ENCODE assay signal across 10 cellular contexts in the genomic region with DNA sequence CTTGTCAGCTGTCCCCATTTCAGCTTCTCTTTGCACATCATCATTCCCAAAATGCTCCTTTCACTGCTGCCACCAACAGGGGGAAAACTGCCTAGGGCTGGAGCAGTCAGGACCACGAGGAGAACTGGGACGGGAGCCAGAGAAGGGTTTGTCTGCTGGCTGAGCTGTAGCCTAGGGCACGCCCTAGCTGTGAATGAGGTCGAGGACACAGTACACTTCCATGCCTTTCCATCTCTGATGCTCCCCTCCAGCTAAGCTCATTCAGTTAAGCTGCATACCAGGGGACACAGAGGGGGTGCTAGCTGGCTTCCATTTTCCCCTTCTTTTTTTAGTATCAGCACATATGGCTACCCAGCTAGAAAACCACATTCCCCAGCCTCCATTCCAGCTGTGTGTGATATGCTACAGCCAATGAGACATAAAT.
DNase-seq lines count a peak whose midpoint lies in the region; ATAC-seq, FAIRE-seq and TF ChIP-seq lines count a peak whose summit lies in the region.
"Had no signal": no experiment of that assay in that cellular context is flagged by ENCODE, and none has a peak within 500 bp of the region (broad histone marks: within the 10 kb centered on the region; RNA-seq: fewer than 3 reads in every experiment).

No MANE protein-coding gene starts in this region.

- intact Hi-C loops in mucosa of descending colon (cut with DNase I, micrococcal nuclease), result no loop called here

- H4K20me1 ChIP-seq in H1 (replicated peaks in 1 of 2; ENCODE audit: control insufficient read depth in 1 of 2, insufficient read depth in 2 of 2, low read length in 2 of 2) (no peaks in the 10 kb centered on the region), smooth muscle cell (ENCODE audit: low read depth) (no peaks in the 10 kb centered on the region)

- H3K27ac ChIP-seq in H1 (ENCODE audit: low read depth, low read length) (no peak overlapping the region), smooth muscle cell (ENCODE audit: low read depth) (no peak overlapping the region)
- H3K27ac ChIP-seq: gastrocnemius medialis, suprapubic skin had no signal

- H3K27me3 ChIP-seq in H1 (replicated peaks in 1 of 4; ENCODE audit: control insufficient read depth in 3 of 4, extremely low read depth in 1 of 4, insufficient read depth in 3 of 4, low read length in 3 of 4) (no peaks in the 10 kb centered on the region), smooth muscle cell (ENCODE audit: low read depth) (no peaks in the 10 kb centered on the region)
- H3K27me3 ChIP-seq: gastrocnemius medialis, suprapubic skin had no signal

- no peaks in the 10 kb centered on the region for H3K36me3 ChIP-seq in H1 (ENCODE audit: control insufficient read depth in 2 of 4, insufficient read depth in 4 of 4, low read length in 3 of 4)
- H3K36me3 ChIP-seq in mucosa of descending colon (ENCODE audit: low read depth), result no peaks in the 10 kb centered on the region
- no peaks in the 10 kb centered on the region for H3K36me3 ChIP-seq in smooth muscle cell (ENCODE audit: low read depth)
- H3K36me3 ChIP-seq: gastrocnemius medialis, suprapubic skin had no signal

- H3K4ac ChIP-seq in H1 (replicated peaks; ENCODE audit: insufficient read length, low read depth, low read length), result peak overlapping the region; percentile 67

- no peaks in the 10 kb centered on the region for H3K79me1 ChIP-seq in H1 (ENCODE audit: low read depth, low read length)

- H4K91ac ChIP-seq in H1 (replicated peaks; ENCODE audit: insufficient read length, low read length), result no peak overlapping the region

- H2BK20ac ChIP-seq in H1 (ENCODE audit: low read length), result no peak overlapping the region

- H2BK12ac ChIP-seq in H1 (ENCODE audit: low read depth, low read length), result no peak overlapping the region

- no peaks in the 10 kb centered on the region for H3K23me2 ChIP-seq in H1 (ENCODE audit: low read depth, low read length)

- H3K4me3 ChIP-seq in H1 (ENCODE audit: extremely low read depth in 1 of 4, insufficient read depth in 2 of 4, low read depth in 3 of 4, low read length in 4 of 4), result no peak overlapping the region
- no peak overlapping the region for H3K4me3 ChIP-seq in mucosa of descending colon
- no peak overlapping the region for H3K4me3 ChIP-seq in smooth muscle cell
- H3K4me3 ChIP-seq: gastrocnemius medialis, suprapubic skin had no signal

- H2AK5ac ChIP-seq in H1 (ENCODE audit: low read depth, low read length), result 0 out of 2 replicates have a peak overlapping the region, but pooled peaks have one; percentile 40

- H3K23ac ChIP-seq in H1 (ENCODE audit: insufficient read length), result no peak overlapping the region

- H3K4me1 ChIP-seq in H1 (replicated peaks in 1 of 4; ENCODE audit: control insufficient read depth in 3 of 4, insufficient read depth in 4 of 4, low read length in 3 of 4) (no peaks in the 10 kb centered on the region; a peak in 1 of 7 replicates), mucosa of descending colon (ENCODE audit: low read depth) (no peaks in the 10 kb centered on the region), smooth muscle cell (ENCODE audit: low read depth) (no peaks in the 10 kb centered on the region)
- H3K4me1 ChIP-seq: gastrocnemius medialis had no signal

- no peaks in the 10 kb centered on the region for H3F3A ChIP-seq in smooth muscle cell (ENCODE audit: low read depth)

- TF ChIP-seq POLR2A in H1 (IDR thresholded peaks at IDR 0.05; ENCODE audit: control extremely low read depth in 1 of 2, low read depth in 2 of 2, low read length in 2 of 2), result no peak

- 82% methylated on average over 4 of the region's 4 CpGs; no CpG with 5 or more reads in 1 of the 2 experiments for WGBS in H1 (ENCODE audit: extremely low coverage in 1 of 2, insufficient coverage in 1 of 2, insufficient read length in 1 of 2, insufficient replicate concordance in 2 of 2, low coverage in 1 of 2, low lambda C conversion rate in 2 of 2, missing lambda C conversion rate in 1 of 2), 2 experiments
- 48% methylated on average over 4 of the region's 4 CpGs for WGBS in smooth muscle cell (ENCODE audit: low lambda C conversion rate)

- no peak overlapping the region for H3K56ac ChIP-seq in H1 (replicated peaks; ENCODE audit: insufficient read length, low read depth, low read length)

- TF ChIP-seq EP300 in H1 (IDR thresholded peaks at IDR 0.05; ENCODE audit: borderline replicate concordance in 1 of 2, low read depth in 2 of 2, low read length in 2 of 2), result no peak

- H2BK120ac ChIP-seq in H1 (replicated peaks; ENCODE audit: low read depth, low read length), result peak overlapping the region; percentile 53

- no peak overlapping the region for H3K18ac ChIP-seq in H1 (ENCODE audit: extremely low read depth, low read length)

- no peak overlapping the region for H2AFZ ChIP-seq in H1 (ENCODE audit: low read length)
- H2AFZ ChIP-seq in smooth muscle cell (ENCODE audit: low read depth), result no peak overlapping the region

- peak in 1 of 2 experiments; percentile 26; a peak in 1 of 4 replicates for TF ChIP-seq RAD21 in H1 (IDR thresholded peaks at IDR 0.05 in 1 of 2, conservative IDR thresholded peaks at IDR 0.05 in 1 of 2; ENCODE audit: low read depth in 2 of 2, low read length in 2 of 2)

- no peak overlapping the region for H4K8ac ChIP-seq in H1 (ENCODE audit: extremely low read depth, insufficient read depth, low read length)

- H3K9ac ChIP-seq in H1 (replicated peaks in 1 of 4; ENCODE audit: extremely low read depth in 1 of 4, low read depth in 3 of 4, low read length in 3 of 4), result no peak overlapping the region
- no peak overlapping the region for H3K9ac ChIP-seq in smooth muscle cell (ENCODE audit: low read depth)

- H3K79me2 ChIP-seq in H1 (ENCODE audit: control insufficient read depth in 1 of 2, insufficient read depth in 2 of 2, low read length in 2 of 2) (no peaks in the 10 kb centered on the region), smooth muscle cell (ENCODE audit: low read depth) (no peaks in the 10 kb centered on the region)

- H2BK15ac ChIP-seq in H1 (ENCODE audit: low read length), result no peak overlapping the region

- no peak overlapping the region for H4K5ac ChIP-seq in H1 (ENCODE audit: insufficient read length, low read depth, low read length)

- FAIRE-seq in D721Med (lab: Jason Lieb, UNC) (no peak), H1 (lab: Jason Lieb, UNC) (no peak)

- ATAC-seq in mucosa of descending colon, result peak; percentile 90
- no peak for ATAC-seq in HG02798 (IDR thresholded peaks at IDR 0.05; ENCODE audit: poor library complexity, unreplicated experiment)

- H2BK5ac ChIP-seq in H1 (ENCODE audit: low read depth, low read length), result 0 out of 2 replicates have a peak overlapping the region, but pooled peaks have one; percentile 52

- H3K4me2 ChIP-seq in H1 (ENCODE audit: insufficient read depth in 1 of 2, low read depth in 2 of 2, low read length in 2 of 2) (no peak overlapping the region), smooth muscle cell (no peak overlapping the region)

- H3K14ac ChIP-seq in H1 (ENCODE audit: insufficient read length), result no peak overlapping the region

- CTCF ChIA-PET in H1 (lab: Charles Lee; ENCODE audit: partially characterized antibody), result interaction anchor here (0.7 to 2.4 kb wide), 17 partner anchors 9 to 211 kb away, joined by 3 to 14 read pairs (median 4); partner anchors contain the start of gene STK10

- H3K9me3 ChIP-seq in H1 (ENCODE audit: insufficient read depth in 2 of 2, low read depth in 1 of 2, low read length in 1 of 2), result no peaks in the 10 kb centered on the region
- H3K9me3 ChIP-seq in mucosa of descending colon, result no peaks in the 10 kb centered on the region
- no peaks in the 10 kb centered on the region for H3K9me3 ChIP-seq in smooth muscle cell (replicated peaks; ENCODE audit: low read depth)
- H3K9me3 ChIP-seq: gastrocnemius medialis, suprapubic skin had no signal

- POLR2A ChIA-PET in H1 (lab: Charles Lee; ENCODE audit: partially characterized antibody), result interaction anchor here (0.8 kb wide), 1 partner anchor 10 kb away, joined by 3 read pairs; no protein-coding TSS in a partner anchor

- TF ChIP-seq CTCF in D721Med (IDR thresholded peaks at IDR 0.05; ENCODE audit: insufficient read depth, missing control alignments) (peak; percentile 16), H1 (IDR thresholded peaks at IDR 0.05; ENCODE audit: control extremely low read depth in 1 of 3, insufficient read depth in 1 of 3, low read depth in 1 of 3, low read length in 3 of 3) (peak; percentile 17 to 45 (median 22)), mucosa of descending colon (IDR thresholded peaks at IDR 0.05) (no peak), GM20000 (IDR thresholded peaks at IDR 0.05; ENCODE audit: extremely low read depth, missing control alignments) (no peak), smooth muscle cell (IDR thresholded peaks at IDR 0.05; ENCODE audit: borderline replicate concordance, insufficient read depth, poor library complexity, severe bottlenecking) (no peak)

- no peak for DNase-seq in D721Med (ENCODE audit: insufficient read length, low spot score)
- peak; percentile 86 for DNase-seq in NCI-H69 (lab: John Stamatoyannopoulos, UW)
- DNase-seq in H1 (ENCODE audit: low read depth in 1 of 2, low spot score in 2 of 2), result no peak
- DNase-seq in mucosa of descending colon, result peak in 2 of 3 donors; percentile 56 to 78
- no peak for DNase-seq in GM20000 (ENCODE audit: low spot score)
- no peak for DNase-seq in NCI-H526 treated with DMSO at 0.1 percent for 48 hours (lab: John Stamatoyannopoulos, UW)
- no peak for DNase-seq in smooth muscle cell (lab: John Stamatoyannopoulos, UW; ENCODE audit: unreplicated experiment)

TF ChIP-seq in H1, 55 proteins besides CTCF, POLR2A, EP300 and RAD21:
- TF ChIP-seq PHF8 (conservative IDR thresholded peaks at IDR 0.05; ENCODE audit: low read depth, low read length) (no peak), TEAD4 (IDR thresholded peaks at IDR 0.05; ENCODE audit: low read depth, low read length) (peak; percentile 42), MAX (IDR thresholded peaks at IDR 0.05) (peak; percentile 25; the same call in 1 of the 2 replicates)
TF ChIP-seq in H1: peak in this region for 2.

Comparison
In these comparisons a context has a peak if more than half of its experiments do, and no peak if none do; other contexts are left out.
1. DNase-seq: peak in NCI-H69 (single experiment) and mucosa of descending colon (2 of 3); none in D721Med (single experiment), H1 (0 of 2), GM20000 (single experiment), NCI-H526 treated with DMSO at 0.1 percent for 48 hours (single experiment) and smooth muscle cell (single experiment).
2. CTCF ChIP-seq: peak in D721Med (single experiment) and H1 (3 of 3); none in mucosa of descending colon (single experiment), GM20000 (single experiment) and smooth muscle cell (single experiment).